Comparison of ENCODE assay signal across 16 cellular contexts in the genomic region with DNA sequence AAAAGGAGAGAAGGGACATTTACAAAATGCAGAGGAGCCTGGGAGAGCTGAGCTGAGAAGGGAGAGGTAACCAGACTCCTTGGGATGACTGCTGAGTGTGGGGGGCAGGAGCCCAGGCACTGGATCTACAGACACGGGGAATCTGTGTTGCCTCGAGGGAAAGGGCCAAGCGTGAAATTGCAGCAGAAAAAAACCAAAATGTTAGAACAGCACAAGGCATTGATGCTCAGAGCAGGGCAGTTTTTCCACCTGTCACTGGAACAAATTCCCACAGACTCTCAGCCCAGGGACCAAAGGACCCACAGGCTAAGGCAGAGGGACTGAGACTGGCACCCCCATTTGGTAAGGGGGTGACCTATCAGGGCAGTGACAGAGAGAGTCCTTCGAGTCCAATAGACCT. TPM values are rescaled to one million over a fixed set of nuclear protein-coding genes. Genes with fewer than 3 reads are reported as not detected.
A peak's percentile ranks its signal among the peaks of the same experiment; 100 is the strongest.
DNase-seq lines count a peak whose midpoint lies in the region; ATAC-seq and TF ChIP-seq lines count a peak whose summit lies in the region.
"Had no signal": no experiment of that assay in that cellular context is flagged by ENCODE, and none has a peak within 500 bp of the region (broad histone marks: within the 10 kb centered on the region; RNA-seq: fewer than 3 reads in every experiment).

No MANE protein-coding gene starts in this region.

- intact Hi-C loops in natural killer cell (cut with micrococcal nuclease) (no loop called here), esophagus squamous epithelium (cut with DNase I) (loop anchor here (10.0 kb wide), 1 partner anchor 90 kb away; a partner anchor contains a TSS), CD14-positive monocyte (cut with micrococcal nuclease) (no loop called here)

- peak overlapping the region; percentile 87 to 97 (median 94) for H3K27ac ChIP-seq in esophagus squamous epithelium
- no peak overlapping the region for H3K27ac ChIP-seq in neural progenitor cell
- H3K27ac ChIP-seq in brain microvascular endothelial cell, result no peak overlapping the region
- H3K27ac ChIP-seq: coronary artery, neutrophil, right lobe of liver had no signal

- peaks cover 0 to 28% (median 0%) of the 10 kb centered on the region in 4 donors for H3K27me3 ChIP-seq in esophagus squamous epithelium
- peaks cover 44% of the 10 kb centered on the region for H3K27me3 ChIP-seq in neural progenitor cell
- H3K27me3 ChIP-seq in brain microvascular endothelial cell (replicated peaks), result peaks cover 19% of the 10 kb centered on the region
- H3K27me3 ChIP-seq: right lobe of liver had no signal

- no peaks in the 10 kb centered on the region for H3K79me2 ChIP-seq in neural progenitor cell (ENCODE audit: low read depth)

- H3F3A ChIP-seq in neural progenitor cell (ENCODE audit: low read depth), result peaks cover 16% of the 10 kb centered on the region

- no peak for TF ChIP-seq POLR2A in esophagus squamous epithelium (IDR thresholded peaks at IDR 0.05)

- DNase-seq in natural killer cell treated with Interleukin-12 subunit alpha and Interleukin-12 subunit beta and Interleukin-15 and Interleukin-18, amount 100 ng/mL, for 72 hours (ENCODE audit: low spot score), result no peak
- DNase-seq in natural killer cell, result no peak
- no peak for DNase-seq in esophagus squamous epithelium (lab: John Stamatoyannopoulos, UW)
- no peak for DNase-seq in neural progenitor cell (ENCODE audit: low spot score)
- no peak for DNase-seq in CD14-positive monocyte (ENCODE audit: low spot score)
- DNase-seq in brain microvascular endothelial cell, result no peak
- DNase-seq in DMS79 treated with DMSO at 0.1 percent for 48 hours (lab: John Stamatoyannopoulos, UW), result no peak
- DNase-seq in effector CD8-positive, alpha-beta T cell (lab: John Stamatoyannopoulos, UW), result no peak
- DNase-seq: NCI-H1694 treated with DMSO at 0.1 percent for 48 hours; NCI-H524 treated with DMSO at 0.1 percent for 48 hours; OCI-M1; right lobe of liver; stimulated activated CD4-positive, alpha-beta T cell treated with anti-CD3 and anti-CD28 coated beads, Interleukin-4, amount 100 ng/mL, for 24 hours; trophoblast cell had no signal

- H3K4me3 ChIP-seq in esophagus squamous epithelium, result peak overlapping the region; percentile 60 to 90 (median 86)
- no peak overlapping the region for H3K4me3 ChIP-seq in neural progenitor cell
- H3K4me3 ChIP-seq in brain microvascular endothelial cell (ENCODE audit: low read depth, low read length), result no peak overlapping the region

- TF ChIP-seq CTCF in natural killer cell (IDR thresholded peaks at IDR 0.05) (no peak), esophagus squamous epithelium (IDR thresholded peaks at IDR 0.05) (no peak), neural progenitor cell (IDR thresholded peaks at IDR 0.05) (no peak), CD14-positive monocyte (IDR thresholded peaks at IDR 0.05) (no peak), brain microvascular endothelial cell (IDR thresholded peaks at IDR 0.05; ENCODE audit: low read depth, low read length, missing control alignments) (no peak)

- no peaks in the 10 kb centered on the region for H3K9me3 ChIP-seq in esophagus squamous epithelium
- no peaks in the 10 kb centered on the region for H3K9me3 ChIP-seq in neural progenitor cell (ENCODE audit: low read depth)
- H3K9me3 ChIP-seq: neutrophil, right lobe of liver had no signal

- H3K9ac ChIP-seq in neural progenitor cell, result no peak overlapping the region

- no peaks in the 10 kb centered on the region for H4K20me1 ChIP-seq in neural progenitor cell (ENCODE audit: low read depth)

- H3K36me3 ChIP-seq in esophagus squamous epithelium (no peaks in the 10 kb centered on the region), neural progenitor cell (no peaks in the 10 kb centered on the region), brain microvascular endothelial cell (replicated peaks) (no peaks in the 10 kb centered on the region)
- H3K36me3 ChIP-seq: neutrophil, right lobe of liver had no signal

- H3K4me3 Mint-ChIP-seq in natural killer cell treated with Interleukin-12 subunit alpha and Interleukin-12 subunit beta and Interleukin-15 and Interleukin-18, amount 100 ng/mL, for 72 hours, result peak overlapping the region; percentile 29
- H3K4me3 Mint-ChIP-seq in natural killer cell, result no peak overlapping the region
- peak overlapping the region; percentile 83 for H3K4me3 Mint-ChIP-seq in neural progenitor cell
- H3K4me3 Mint-ChIP-seq in CD14-positive monocyte, result peak overlapping the region in 1 of 2 donors; percentile 77

- H3K9me3 Mint-ChIP-seq in natural killer cell treated with Interleukin-12 subunit alpha and Interleukin-12 subunit beta and Interleukin-15 and Interleukin-18, amount 100 ng/mL, for 72 hours, result no peaks in the 10 kb centered on the region
- no peaks in the 10 kb centered on the region for H3K9me3 Mint-ChIP-seq in natural killer cell
- no peaks in the 10 kb centered on the region for H3K9me3 Mint-ChIP-seq in neural progenitor cell
- H3K9me3 Mint-ChIP-seq in CD14-positive monocyte, result peaks cover 0 to 20% (median 5%) of the 10 kb centered on the region in 7 donors

- H3K27me3 Mint-ChIP-seq in natural killer cell treated with Interleukin-12 subunit alpha and Interleukin-12 subunit beta and Interleukin-15 and Interleukin-18, amount 100 ng/mL, for 72 hours, result peaks cover 20 to 34% of the 10 kb centered on the region in 2 donors
- H3K27me3 Mint-ChIP-seq in natural killer cell (ENCODE audit: low read depth in 2 of 2) (peaks cover 45 to 46% of the 10 kb centered on the region in 2 donors), neural progenitor cell (ENCODE audit: insufficient read depth, low read depth) (peaks cover 38% of the 10 kb centered on the region), CD14-positive monocyte (ENCODE audit: low read depth in 3 of 3) (peaks cover 62 to 80% (median 67%) of the 10 kb centered on the region in 3 donors)

- no peak overlapping the region for H2AFZ ChIP-seq in neural progenitor cell (replicated peaks)

- H3K27ac Mint-ChIP-seq in natural killer cell treated with Interleukin-12 subunit alpha and Interleukin-12 subunit beta and Interleukin-15 and Interleukin-18, amount 100 ng/mL, for 72 hours, result no peak overlapping the region
- H3K27ac Mint-ChIP-seq in natural killer cell, result no peak overlapping the region
- H3K27ac Mint-ChIP-seq in neural progenitor cell, result no peak overlapping the region
- H3K27ac Mint-ChIP-seq in CD14-positive monocyte, result no peak overlapping the region

- no peak overlapping the region for H3K4me2 ChIP-seq in neural progenitor cell

- in situ Hi-C loops in brain microvascular endothelial cell (cut with HindIII; ENCODE audit: low pct_ligation_motif_present, low sequenced_read_pairs), result no loop called here

- H3K4me1 ChIP-seq in esophagus squamous epithelium, result peaks cover 47 to 96% (median 55%) of the 10 kb centered on the region in 3 donors
- peaks cover 19% of the 10 kb centered on the region for H3K4me1 ChIP-seq in neural progenitor cell

- ATAC-seq in natural killer cell treated with Interleukin-12 subunit alpha and Interleukin-12 subunit beta and Interleukin-15 and Interleukin-18, amount 100 ng/mL, for 72 hours, result no peak
- no peak for ATAC-seq in natural killer cell

- peaks cover 0 to 7% of the 10 kb centered on the region in 2 donors for H3K4me1 Mint-ChIP-seq in natural killer cell treated with Interleukin-12 subunit alpha and Interleukin-12 subunit beta and Interleukin-15 and Interleukin-18, amount 100 ng/mL, for 72 hours (ENCODE audit: low read depth in 2 of 2)
- peaks cover 6 to 14% of the 10 kb centered on the region in 2 donors for H3K4me1 Mint-ChIP-seq in natural killer cell
- H3K4me1 Mint-ChIP-seq in neural progenitor cell, result peaks cover 19% of the 10 kb centered on the region
- H3K4me1 Mint-ChIP-seq in CD14-positive monocyte, result peaks cover 10% of the 10 kb centered on the region

- H3K36me3 Mint-ChIP-seq in natural killer cell treated with Interleukin-12 subunit alpha and Interleukin-12 subunit beta and Interleukin-15 and Interleukin-18, amount 100 ng/mL, for 72 hours, result no peaks in the 10 kb centered on the region
- H3K36me3 Mint-ChIP-seq in natural killer cell (no peaks in the 10 kb centered on the region), neural progenitor cell (no peaks in the 10 kb centered on the region), CD14-positive monocyte (peaks cover 0 to 7% of the 10 kb centered on the region in 2 donors)

- WGBS in esophagus squamous epithelium, 2 donors, result 38 to 64% methylated on average over 4 of the region's 4 CpGs

RNA-seq across cellular contexts. Expression of a gene that starts 2.0 kb away (rescaled TPM):
- under 1 TPM; 0.59 to 0.84 TPM for total RNA-seq in natural killer cell treated with Interleukin-12 subunit alpha and Interleukin-12 subunit beta and Interleukin-15 and Interleukin-18, amount 100 ng/mL, for 72 hours
- total RNA-seq in natural killer cell (under 1 TPM; 0.42 to 0.75 (median 0.50) TPM), esophagus squamous epithelium (10 to 100 TPM; 14.0 to 33.4 (median 21.5) TPM), neural progenitor cell (ENCODE audit: low replicate concordance) (2.8 and 5.0 TPM in 2 replicates)
- not detected for polyA plus RNA-seq in CD14-positive monocyte

Comparison
In these comparisons a context has a peak if more than half of its experiments do, and no peak if none do; other contexts are left out.
1. H3K27ac ChIP-seq: peak in esophagus squamous epithelium (4 of 4); none in neural progenitor cell (single experiment) and brain microvascular endothelial cell (single experiment).
2. H3K4me3 ChIP-seq: peak in esophagus squamous epithelium (4 of 4); none in neural progenitor cell (single experiment) and brain microvascular endothelial cell (single experiment).